ENCODE assay signal across 11 cellular contexts in genomic region chr15:25345943-25346342, GRCh38.
DNase-seq lines count a peak whose midpoint lies in the region.
"Had no signal": no experiment of that assay in that cellular context is flagged by ENCODE, and none has a peak within 500 bp of the region (broad histone marks: within the 10 kb centered on the region; RNA-seq: fewer than 3 reads in every experiment).

No MANE protein-coding gene starts in this region.

- no peaks in the 10 kb centered on the region for H3K27me3 ChIP-seq in trophoblast cell (ENCODE audit: insufficient read depth, low read length)

- peaks cover 6 to 48% of the 10 kb centered on the region in 2 donors for H3K4me1 Mint-ChIP-seq in immature natural killer cell

- H2AFZ ChIP-seq in trophoblast cell (ENCODE audit: insufficient read depth, low read length, poor library complexity) = no peak overlapping the region

- H3K4me3 Mint-ChIP-seq in immature natural killer cell = no peak overlapping the region

- DNase-seq in LHCN-M2 (ENCODE audit: low read depth) (peak; percentile 15), caudate nucleus (lab: John Stamatoyannopoulos, UW) (peak in 41 of 61 donors; percentile 5 to 92 (median 29)), hypothalamus (lab: John Stamatoyannopoulos, UW) (peak in 30 of 51 donors; percentile 1 to 61 (median 22)), substantia nigra (lab: John Stamatoyannopoulos, UW) (peak in 31 of 49 donors; percentile 2 to 69 (median 23)), RKO (ENCODE audit: low spot score) (no peak), activated gamma-delta T cell (lab: John Stamatoyannopoulos, UW) (no peak), immature natural killer cell (no peak), trophoblast cell (no peak)
- DNase-seq: naive B cell; stimulated activated naive CD4-positive, alpha-beta T cell had no signal

- H3K9ac ChIP-seq in trophoblast cell (ENCODE audit: low read length) = no peak overlapping the region

- peaks cover 7% of the 10 kb centered on the region in 2 experiments for H3K4me1 ChIP-seq in trophoblast cell (ENCODE audit: control insufficient read depth in 1 of 2, insufficient read depth in 2 of 2, low read length in 2 of 2)

- no CpG with 5 or more reads among the region's 3 CpGs for WGBS in trophoblast cell (ENCODE audit: extremely low coverage, insufficient coverage, insufficient read length)

- H4K8ac ChIP-seq in trophoblast cell (ENCODE audit: low read depth, low read length) = no peak overlapping the region

- H2BK120ac ChIP-seq in trophoblast cell (ENCODE audit: insufficient read depth, low read length, poor library complexity) = no peak overlapping the region

- no peak overlapping the region for H3K23ac ChIP-seq in trophoblast cell (ENCODE audit: low read length)

- H4K12ac ChIP-seq in trophoblast cell (ENCODE audit: low read depth, low read length) = no peak overlapping the region

- H3K4me2 ChIP-seq in trophoblast cell (ENCODE audit: low read length) = no peak overlapping the region

- peak overlapping the region; percentile 92 for H3K27ac ChIP-seq in caudate nucleus (ENCODE audit: low read depth, low read length)
- no peak overlapping the region for H3K27ac ChIP-seq in substantia nigra (ENCODE audit: low read depth, low read length, poor library complexity, severe bottlenecking)
- no peak overlapping the region for H3K27ac ChIP-seq in trophoblast cell (ENCODE audit: low read depth, low read length)

- peaks cover 0 to 4% (median 0%) of the 10 kb centered on the region in 3 donors for H3K27me3 Mint-ChIP-seq in immature natural killer cell (ENCODE audit: low read depth in 3 of 3)
- H3K27me3 Mint-ChIP-seq: naive B cell had no signal

- no peak overlapping the region for H2AK5ac ChIP-seq in trophoblast cell (ENCODE audit: low read length)

- peaks cover 2 to 15% (median 7%) of the 10 kb centered on the region in 6 donors for H3K9me3 Mint-ChIP-seq in immature natural killer cell

- no peak overlapping the region for H4K91ac ChIP-seq in trophoblast cell (ENCODE audit: low read depth, low read length)

- H2BK12ac ChIP-seq in trophoblast cell (ENCODE audit: low read length) = no peak overlapping the region

- H3K4ac ChIP-seq in trophoblast cell (ENCODE audit: low read depth, low read length) = no peak overlapping the region

- H3K27ac Mint-ChIP-seq in immature natural killer cell = peak overlapping the region in 2 of 6 donors; percentile 37 to 74
- H3K27ac Mint-ChIP-seq: activated T-helper 2 cell treated with anti-CD3 and anti-CD28 coated beads, Interferon-gamma antibody, Interleukin-2, Interleukin-4, amounts not matched to agents 10 μg/mL and 5 μg/mL and 100 μg/mL, durations not matched to agents 14 hours and 24 hours and 36 hours had no signal

- H3K36me3 ChIP-seq in trophoblast cell (ENCODE audit: control insufficient read depth in 1 of 2, insufficient read depth in 2 of 2, low read length in 2 of 2) = peaks cover 3 to 5% of the 10 kb centered on the region in 2 experiments

- H3K79me2 ChIP-seq in trophoblast cell (ENCODE audit: control insufficient read depth, insufficient read depth, low read length, poor library complexity) = peaks cover 2% of the 10 kb centered on the region

- no peak overlapping the region for H2BK5ac ChIP-seq in trophoblast cell (ENCODE audit: low read depth, low read length, poor library complexity)

- no peak overlapping the region for H3K14ac ChIP-seq in trophoblast cell (ENCODE audit: low read length)

- H3K4me3 ChIP-seq in trophoblast cell (ENCODE audit: low read depth, low read length) = no peak overlapping the region

- H3K18ac ChIP-seq in trophoblast cell (ENCODE audit: low read length) = no peak overlapping the region

- peaks cover 31 to 49% (median 47%) of the 10 kb centered on the region in 3 donors for H3K36me3 Mint-ChIP-seq in immature natural killer cell

- H3K79me1 ChIP-seq in trophoblast cell (ENCODE audit: low read length) = peaks cover 5% of the 10 kb centered on the region

- H3K9me3 ChIP-seq in trophoblast cell (ENCODE audit: insufficient read depth, low read depth, low read length) = no peaks in the 10 kb centered on the region

Comparison
In these comparisons a context has a peak if more than half of its experiments do, and no peak if none do; other contexts are left out.
1. DNase-seq: peak in LHCN-M2 (single experiment), caudate nucleus (41 of 61), hypothalamus (30 of 51) and substantia nigra (31 of 49); none in RKO (single experiment), activated gamma-delta T cell (single experiment), immature natural killer cell (0 of 3) and trophoblast cell (0 of 2).